In the genomic region with DNA sequence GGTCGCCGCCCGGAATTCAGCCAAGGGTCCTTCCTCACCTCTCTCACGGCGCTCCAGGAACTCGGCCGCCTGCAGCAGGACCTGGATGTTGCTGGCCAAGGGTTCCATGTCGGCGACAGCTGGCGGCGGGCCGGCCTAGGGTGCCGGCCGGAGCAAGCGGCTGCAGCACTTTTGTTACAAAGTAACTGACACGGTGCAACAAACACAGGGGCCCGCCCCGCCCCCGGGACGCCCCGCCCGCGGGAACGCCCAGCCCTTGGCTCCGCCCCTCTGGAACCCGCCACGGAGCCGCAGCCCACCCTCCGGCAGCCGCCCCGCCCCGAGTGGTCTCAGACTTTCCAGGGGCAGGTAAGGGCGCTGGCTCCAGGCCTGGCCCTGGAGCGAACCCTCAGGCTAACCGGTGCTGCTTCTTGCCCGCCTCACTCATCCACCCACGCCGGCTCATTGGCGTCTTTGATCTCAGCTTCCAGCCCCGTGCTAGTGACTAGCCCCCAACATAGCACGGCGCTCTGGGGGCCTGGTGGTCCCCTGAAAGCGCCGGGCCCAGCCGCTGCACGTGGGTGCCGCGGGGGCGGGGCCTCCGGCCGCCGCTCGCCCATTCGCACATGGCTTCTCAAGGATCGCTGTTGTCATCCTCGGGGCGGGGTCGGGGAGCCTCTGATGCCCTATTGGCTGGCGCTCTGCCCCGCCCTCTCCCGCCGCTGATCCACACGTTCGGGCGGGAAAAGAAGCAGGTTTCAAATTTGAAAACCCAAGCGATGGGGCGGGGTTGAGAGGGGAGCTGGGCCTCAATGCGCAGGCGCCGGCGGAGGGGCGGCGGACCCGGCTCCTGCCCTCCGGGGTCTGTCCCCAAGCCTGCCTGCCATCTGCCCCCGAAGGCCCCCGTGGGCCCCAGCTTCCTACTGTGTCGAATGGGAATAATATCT, we compare ENCODE assay signal across 1 cellular context.
TF ChIP-seq lines count a peak whose summit lies in the region.

A gene with protein sequence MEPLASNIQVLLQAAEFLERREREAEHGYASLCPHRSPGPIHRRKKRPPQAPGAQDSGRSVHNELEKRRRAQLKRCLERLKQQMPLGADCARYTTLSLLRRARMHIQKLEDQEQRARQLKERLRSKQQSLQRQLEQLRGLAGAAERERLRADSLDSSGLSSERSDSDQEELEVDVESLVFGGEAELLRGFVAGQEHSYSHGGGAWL (minus strand): TSS at position 176 of the 926 bp plus-strand sequence. CDS start 68 bp downstream, at position 108.

TF ChIP-seq in HepG2, 621 proteins besides CTCF, POLR2A, EP300 and RAD21 (continued from another document and continues in another):
- TF ChIP-seq, protein P1, sequence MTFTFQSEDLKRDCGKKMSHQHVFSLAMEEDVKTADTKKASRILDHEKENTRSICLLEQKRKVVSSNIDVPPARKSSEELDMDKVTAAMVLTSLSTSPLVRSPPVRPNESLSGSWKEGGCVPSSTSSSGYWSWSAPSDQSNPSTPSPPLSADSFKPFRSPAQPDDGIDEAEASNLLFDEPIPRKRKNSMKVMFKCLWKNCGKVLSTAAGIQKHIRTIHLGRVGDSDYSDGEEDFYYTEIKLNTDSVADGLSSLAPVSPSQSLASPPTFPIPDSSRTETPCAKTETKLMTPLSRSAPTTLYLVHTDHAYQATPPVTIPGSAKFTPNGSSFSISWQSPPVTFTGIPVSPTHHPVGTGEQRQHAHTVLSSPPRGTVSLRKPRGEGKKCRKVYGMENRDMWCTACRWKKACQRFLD (CRISPR knock-in tag; IDR thresholded peaks at IDR 0.05; ENCODE audit: borderline replicate concordance) = peak; percentile 45; the same call in 1 of the 2 replicates
- TF ChIP-seq ZNF557 (CRISPR knock-in tag; IDR thresholded peaks at IDR 0.05) = no peak
- no peak for TF ChIP-seq REXO4 (CRISPR knock-in tag; IDR thresholded peaks at IDR 0.05; ENCODE audit: borderline replicate concordance)
- peak; percentile 48; the same call in 1 of the 2 replicates for TF ChIP-seq SPEN (CRISPR knock-in tag; IDR thresholded peaks at IDR 0.05; ENCODE audit: low read depth)
- TF ChIP-seq, protein P2, sequence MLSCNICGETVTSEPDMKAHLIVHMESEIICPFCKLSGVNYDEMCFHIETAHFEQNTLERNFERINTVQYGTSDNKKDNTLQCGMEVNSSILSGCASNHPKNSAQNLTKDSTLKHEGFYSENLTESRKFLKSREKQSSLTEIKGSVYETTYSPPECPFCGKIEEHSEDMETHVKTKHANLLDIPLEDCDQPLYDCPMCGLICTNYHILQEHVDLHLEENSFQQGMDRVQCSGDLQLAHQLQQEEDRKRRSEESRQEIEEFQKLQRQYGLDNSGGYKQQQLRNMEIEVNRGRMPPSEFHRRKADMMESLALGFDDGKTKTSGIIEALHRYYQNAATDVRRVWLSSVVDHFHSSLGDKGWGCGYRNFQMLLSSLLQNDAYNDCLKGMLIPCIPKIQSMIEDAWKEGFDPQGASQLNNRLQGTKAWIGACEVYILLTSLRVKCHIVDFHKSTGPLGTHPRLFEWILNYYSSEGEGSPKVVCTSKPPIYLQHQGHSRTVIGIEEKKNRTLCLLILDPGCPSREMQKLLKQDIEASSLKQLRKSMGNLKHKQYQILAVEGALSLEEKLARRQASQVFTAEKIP (CRISPR knock-in tag; IDR thresholded peaks at IDR 0.05; ENCODE audit: borderline replicate concordance) = no peak
- no peak for TF ChIP-seq RFX1 (IDR thresholded peaks at IDR 0.05)
- no peak for TF ChIP-seq ZNF629 (CRISPR knock-in tag; conservative IDR thresholded peaks at IDR 0.05)
- no peak for TF ChIP-seq ZNF724P (CRISPR knock-in tag; IDR thresholded peaks at IDR 0.05; ENCODE audit: borderline replicate concordance)
- TF ChIP-seq, protein P3, sequence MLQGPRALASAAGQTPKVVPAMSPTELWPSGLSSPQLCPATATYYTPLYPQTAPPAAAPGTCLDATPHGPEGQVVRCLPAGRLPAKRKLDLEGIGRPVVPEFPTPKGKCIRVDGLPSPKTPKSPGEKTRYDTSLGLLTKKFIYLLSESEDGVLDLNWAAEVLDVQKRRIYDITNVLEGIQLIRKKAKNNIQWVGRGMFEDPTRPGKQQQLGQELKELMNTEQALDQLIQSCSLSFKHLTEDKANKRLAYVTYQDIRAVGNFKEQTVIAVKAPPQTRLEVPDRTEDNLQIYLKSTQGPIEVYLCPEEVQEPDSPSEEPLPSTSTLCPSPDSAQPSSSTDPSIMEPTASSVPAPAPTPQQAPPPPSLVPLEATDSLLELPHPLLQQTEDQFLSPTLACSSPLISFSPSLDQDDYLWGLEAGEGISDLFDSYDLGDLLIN (CRISPR knock-in tag; IDR thresholded peaks at IDR 0.05; ENCODE audit: borderline replicate concordance) = peak; percentile 95; the same call in 1 of the 2 replicates
- TF ChIP-seq, protein P4, sequence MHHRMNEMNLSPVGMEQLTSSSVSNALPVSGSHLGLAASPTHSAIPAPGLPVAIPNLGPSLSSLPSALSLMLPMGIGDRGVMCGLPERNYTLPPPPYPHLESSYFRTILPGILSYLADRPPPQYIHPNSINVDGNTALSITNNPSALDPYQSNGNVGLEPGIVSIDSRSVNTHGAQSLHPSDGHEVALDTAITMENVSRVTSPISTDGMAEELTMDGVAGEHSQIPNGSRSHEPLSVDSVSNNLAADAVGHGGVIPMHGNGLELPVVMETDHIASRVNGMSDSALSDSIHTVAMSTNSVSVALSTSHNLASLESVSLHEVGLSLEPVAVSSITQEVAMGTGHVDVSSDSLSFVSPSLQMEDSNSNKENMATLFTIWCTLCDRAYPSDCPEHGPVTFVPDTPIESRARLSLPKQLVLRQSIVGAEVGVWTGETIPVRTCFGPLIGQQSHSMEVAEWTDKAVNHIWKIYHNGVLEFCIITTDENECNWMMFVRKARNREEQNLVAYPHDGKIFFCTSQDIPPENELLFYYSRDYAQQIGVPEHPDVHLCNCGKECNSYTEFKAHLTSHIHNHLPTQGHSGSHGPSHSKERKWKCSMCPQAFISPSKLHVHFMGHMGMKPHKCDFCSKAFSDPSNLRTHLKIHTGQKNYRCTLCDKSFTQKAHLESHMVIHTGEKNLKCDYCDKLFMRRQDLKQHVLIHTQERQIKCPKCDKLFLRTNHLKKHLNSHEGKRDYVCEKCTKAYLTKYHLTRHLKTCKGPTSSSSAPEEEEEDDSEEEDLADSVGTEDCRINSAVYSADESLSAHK (CRISPR knock-in tag; IDR thresholded peaks at IDR 0.05; ENCODE audit: borderline replicate concordance) = no peak
- no peak for TF ChIP-seq PRPF4 (IDR thresholded peaks at IDR 0.05; ENCODE audit: low read depth, low read length, poor library complexity, severe bottlenecking)
- peak; percentile 63 for TF ChIP-seq SALL1 (CRISPR knock-in tag; IDR thresholded peaks at IDR 0.05)
- no peak for TF ChIP-seq DNMT3B (CRISPR knock-in tag; conservative IDR thresholded peaks at IDR 0.05)
- no peak for TF ChIP-seq ZNF17 (CRISPR knock-in tag; IDR thresholded peaks at IDR 0.05)
- TF ChIP-seq, protein P5, sequence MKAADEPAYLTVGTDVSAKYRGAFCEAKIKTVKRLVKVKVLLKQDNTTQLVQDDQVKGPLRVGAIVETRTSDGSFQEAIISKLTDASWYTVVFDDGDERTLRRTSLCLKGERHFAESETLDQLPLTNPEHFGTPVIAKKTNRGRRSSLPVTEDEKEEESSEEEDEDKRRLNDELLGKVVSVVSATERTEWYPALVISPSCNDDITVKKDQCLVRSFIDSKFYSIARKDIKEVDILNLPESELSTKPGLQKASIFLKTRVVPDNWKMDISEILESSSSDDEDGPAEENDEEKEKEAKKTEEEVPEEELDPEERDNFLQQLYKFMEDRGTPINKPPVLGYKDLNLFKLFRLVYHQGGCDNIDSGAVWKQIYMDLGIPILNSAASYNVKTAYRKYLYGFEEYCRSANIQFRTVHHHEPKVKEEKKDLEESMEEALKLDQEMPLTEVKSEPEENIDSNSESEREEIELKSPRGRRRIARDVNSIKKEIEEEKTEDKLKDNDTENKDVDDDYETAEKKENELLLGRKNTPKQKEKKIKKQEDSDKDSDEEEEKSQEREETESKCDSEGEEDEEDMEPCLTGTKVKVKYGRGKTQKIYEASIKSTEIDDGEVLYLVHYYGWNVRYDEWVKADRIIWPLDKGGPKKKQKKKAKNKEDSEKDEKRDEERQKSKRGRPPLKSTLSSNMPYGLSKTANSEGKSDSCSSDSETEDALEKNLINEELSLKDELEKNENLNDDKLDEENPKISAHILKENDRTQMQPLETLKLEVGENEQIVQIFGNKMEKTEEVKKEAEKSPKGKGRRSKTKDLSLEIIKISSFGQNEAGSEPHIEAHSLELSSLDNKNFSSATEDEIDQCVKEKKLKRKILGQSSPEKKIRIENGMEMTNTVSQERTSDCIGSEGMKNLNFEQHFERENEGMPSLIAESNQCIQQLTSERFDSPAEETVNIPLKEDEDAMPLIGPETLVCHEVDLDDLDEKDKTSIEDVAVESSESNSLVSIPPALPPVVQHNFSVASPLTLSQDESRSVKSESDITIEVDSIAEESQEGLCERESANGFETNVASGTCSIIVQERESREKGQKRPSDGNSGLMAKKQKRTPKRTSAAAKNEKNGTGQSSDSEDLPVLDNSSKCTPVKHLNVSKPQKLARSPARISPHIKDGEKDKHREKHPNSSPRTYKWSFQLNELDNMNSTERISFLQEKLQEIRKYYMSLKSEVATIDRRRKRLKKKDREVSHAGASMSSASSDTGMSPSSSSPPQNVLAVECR (CRISPR knock-in tag; IDR thresholded peaks at IDR 0.05; ENCODE audit: borderline replicate concordance) = peak; percentile 91
- TF ChIP-seq MATR3 (CRISPR knock-in tag; IDR thresholded peaks at IDR 0.05) = no peak
- peak; percentile 72 for TF ChIP-seq ASH2L (IDR thresholded peaks at IDR 0.05; ENCODE audit: insufficient read length, low read depth, low read length)
- TF ChIP-seq DMAP1 (CRISPR knock-in tag; IDR thresholded peaks at IDR 0.05) = peak; percentile 89
- TF ChIP-seq ZNF256 (CRISPR knock-in tag; conservative IDR thresholded peaks at IDR 0.05) = no peak
- TF ChIP-seq, protein P6, sequence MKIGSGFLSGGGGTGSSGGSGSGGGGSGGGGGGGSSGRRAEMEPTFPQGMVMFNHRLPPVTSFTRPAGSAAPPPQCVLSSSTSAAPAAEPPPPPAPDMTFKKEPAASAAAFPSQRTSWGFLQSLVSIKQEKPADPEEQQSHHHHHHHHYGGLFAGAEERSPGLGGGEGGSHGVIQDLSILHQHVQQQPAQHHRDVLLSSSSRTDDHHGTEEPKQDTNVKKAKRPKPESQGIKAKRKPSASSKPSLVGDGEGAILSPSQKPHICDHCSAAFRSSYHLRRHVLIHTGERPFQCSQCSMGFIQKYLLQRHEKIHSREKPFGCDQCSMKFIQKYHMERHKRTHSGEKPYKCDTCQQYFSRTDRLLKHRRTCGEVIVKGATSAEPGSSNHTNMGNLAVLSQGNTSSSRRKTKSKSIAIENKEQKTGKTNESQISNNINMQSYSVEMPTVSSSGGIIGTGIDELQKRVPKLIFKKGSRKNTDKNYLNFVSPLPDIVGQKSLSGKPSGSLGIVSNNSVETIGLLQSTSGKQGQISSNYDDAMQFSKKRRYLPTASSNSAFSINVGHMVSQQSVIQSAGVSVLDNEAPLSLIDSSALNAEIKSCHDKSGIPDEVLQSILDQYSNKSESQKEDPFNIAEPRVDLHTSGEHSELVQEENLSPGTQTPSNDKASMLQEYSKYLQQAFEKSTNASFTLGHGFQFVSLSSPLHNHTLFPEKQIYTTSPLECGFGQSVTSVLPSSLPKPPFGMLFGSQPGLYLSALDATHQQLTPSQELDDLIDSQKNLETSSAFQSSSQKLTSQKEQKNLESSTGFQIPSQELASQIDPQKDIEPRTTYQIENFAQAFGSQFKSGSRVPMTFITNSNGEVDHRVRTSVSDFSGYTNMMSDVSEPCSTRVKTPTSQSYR (CRISPR knock-in tag; IDR thresholded peaks at IDR 0.05; ENCODE audit: borderline replicate concordance) = no peak
- TF ChIP-seq CC2D1A (CRISPR knock-in tag; IDR thresholded peaks at IDR 0.05) = 0 out of 2 replicates have a peak, but pooled peaks have one; percentile 5
- TF ChIP-seq, protein P7, sequence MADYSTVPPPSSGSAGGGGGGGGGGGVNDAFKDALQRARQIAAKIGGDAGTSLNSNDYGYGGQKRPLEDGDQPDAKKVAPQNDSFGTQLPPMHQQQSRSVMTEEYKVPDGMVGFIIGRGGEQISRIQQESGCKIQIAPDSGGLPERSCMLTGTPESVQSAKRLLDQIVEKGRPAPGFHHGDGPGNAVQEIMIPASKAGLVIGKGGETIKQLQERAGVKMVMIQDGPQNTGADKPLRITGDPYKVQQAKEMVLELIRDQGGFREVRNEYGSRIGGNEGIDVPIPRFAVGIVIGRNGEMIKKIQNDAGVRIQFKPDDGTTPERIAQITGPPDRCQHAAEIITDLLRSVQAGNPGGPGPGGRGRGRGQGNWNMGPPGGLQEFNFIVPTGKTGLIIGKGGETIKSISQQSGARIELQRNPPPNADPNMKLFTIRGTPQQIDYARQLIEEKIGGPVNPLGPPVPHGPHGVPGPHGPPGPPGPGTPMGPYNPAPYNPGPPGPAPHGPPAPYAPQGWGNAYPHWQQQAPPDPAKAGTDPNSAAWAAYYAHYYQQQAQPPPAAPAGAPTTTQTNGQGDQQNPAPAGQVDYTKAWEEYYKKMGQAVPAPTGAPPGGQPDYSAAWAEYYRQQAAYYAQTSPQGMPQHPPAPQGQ (CRISPR knock-in tag; IDR thresholded peaks at IDR 0.05; ENCODE audit: borderline replicate concordance) = no peak
- TF ChIP-seq, protein P8, sequence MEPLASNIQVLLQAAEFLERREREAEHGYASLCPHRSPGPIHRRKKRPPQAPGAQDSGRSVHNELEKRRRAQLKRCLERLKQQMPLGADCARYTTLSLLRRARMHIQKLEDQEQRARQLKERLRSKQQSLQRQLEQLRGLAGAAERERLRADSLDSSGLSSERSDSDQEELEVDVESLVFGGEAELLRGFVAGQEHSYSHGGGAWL (CRISPR knock-in tag; IDR thresholded peaks at IDR 0.05) = peak; percentile 95
- TF ChIP-seq, protein P9, sequence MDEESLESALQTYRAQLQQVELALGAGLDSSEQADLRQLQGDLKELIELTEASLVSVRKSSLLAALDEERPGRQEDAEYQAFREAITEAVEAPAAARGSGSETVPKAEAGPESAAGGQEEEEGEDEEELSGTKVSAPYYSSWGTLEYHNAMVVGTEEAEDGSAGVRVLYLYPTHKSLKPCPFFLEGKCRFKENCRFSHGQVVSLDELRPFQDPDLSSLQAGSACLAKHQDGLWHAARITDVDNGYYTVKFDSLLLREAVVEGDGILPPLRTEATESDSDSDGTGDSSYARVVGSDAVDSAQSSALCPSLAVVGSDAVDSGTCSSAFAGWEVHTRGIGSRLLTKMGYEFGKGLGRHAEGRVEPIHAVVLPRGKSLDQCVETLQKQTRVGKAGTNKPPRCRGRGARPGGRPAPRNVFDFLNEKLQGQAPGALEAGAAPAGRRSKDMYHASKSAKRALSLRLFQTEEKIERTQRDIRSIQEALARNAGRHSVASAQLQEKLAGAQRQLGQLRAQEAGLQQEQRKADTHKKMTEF (CRISPR knock-in tag; IDR thresholded peaks at IDR 0.05) = peak; percentile 51
- peak; percentile 95 for TF ChIP-seq ZNF878 (CRISPR knock-in tag; IDR thresholded peaks at IDR 0.05)
- TF ChIP-seq ZNF350 (CRISPR knock-in tag; IDR thresholded peaks at IDR 0.05; ENCODE audit: borderline replicate concordance, low read depth) = no peak
- TF ChIP-seq KAT2B (IDR thresholded peaks at IDR 0.05; ENCODE audit: borderline replicate concordance, low read depth, low read length) = no peak
- TF ChIP-seq, protein P10, sequence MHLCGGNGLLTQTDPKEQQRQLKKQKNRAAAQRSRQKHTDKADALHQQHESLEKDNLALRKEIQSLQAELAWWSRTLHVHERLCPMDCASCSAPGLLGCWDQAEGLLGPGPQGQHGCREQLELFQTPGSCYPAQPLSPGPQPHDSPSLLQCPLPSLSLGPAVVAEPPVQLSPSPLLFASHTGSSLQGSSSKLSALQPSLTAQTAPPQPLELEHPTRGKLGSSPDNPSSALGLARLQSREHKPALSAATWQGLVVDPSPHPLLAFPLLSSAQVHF (CRISPR knock-in tag; IDR thresholded peaks at IDR 0.05) = peak; percentile 69; the same call in 1 of the 2 replicates
- peak; percentile 75; the same call in 1 of the 2 replicates for TF ChIP-seq FOXC1 (CRISPR knock-in tag; IDR thresholded peaks at IDR 0.05; ENCODE audit: borderline replicate concordance)
- TF ChIP-seq MED1 (CRISPR knock-in tag; IDR thresholded peaks at IDR 0.05) = no peak
- TF ChIP-seq ZNF891 (CRISPR knock-in tag; IDR thresholded peaks at IDR 0.05) = no peak
- no peak for TF ChIP-seq ZNF160 (CRISPR knock-in tag; IDR thresholded peaks at IDR 0.05)
- no peak; the same call in 1 of the 2 replicates for TF ChIP-seq KMT2B (CRISPR knock-in tag; IDR thresholded peaks at IDR 0.05)
- no peak for TF ChIP-seq HNRNPUL1 (IDR thresholded peaks at IDR 0.05; ENCODE audit: low read depth, low read length)
- TF ChIP-seq ARNTL (CRISPR knock-in tag; IDR thresholded peaks at IDR 0.05) = peak; percentile 82
